ENCODE assay signal across 9 cellular contexts in the genomic region with DNA sequence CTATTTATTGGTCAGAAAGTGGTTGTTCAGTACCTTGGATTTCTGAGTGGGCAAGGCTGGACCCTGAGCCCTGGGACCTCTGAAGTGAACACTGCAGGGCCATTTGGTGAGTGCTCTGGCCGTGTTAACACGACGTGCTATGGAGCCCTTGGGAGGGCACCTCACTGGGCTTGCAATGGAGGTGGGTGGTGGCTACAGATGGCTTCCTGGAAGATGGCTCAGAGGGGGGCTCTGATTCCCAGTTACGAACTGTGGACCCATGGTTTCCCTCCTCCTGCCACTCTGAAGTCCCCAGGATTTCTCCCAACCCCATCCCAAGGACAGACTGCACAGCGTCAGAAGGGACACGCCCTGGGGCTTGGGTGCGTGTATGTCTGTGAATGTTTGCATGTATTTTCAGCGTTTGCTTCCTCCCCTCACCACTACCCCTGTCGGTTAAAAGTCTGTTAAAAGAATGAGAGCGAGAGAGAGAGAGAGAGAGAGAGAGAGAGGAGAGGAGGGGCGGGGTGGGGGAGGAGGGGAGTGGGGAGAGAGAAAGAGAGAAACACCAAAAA. TPM values are rescaled to one million over a fixed set of nuclear protein-coding genes. Genes with fewer than 3 reads are reported as not detected.
A peak's percentile ranks its signal among the peaks of the same experiment; 100 is the strongest.
DNase-seq lines count a peak whose midpoint lies in the region; ATAC-seq and TF ChIP-seq lines count a peak whose summit lies in the region.
"Had no signal": no experiment of that assay in that cellular context is flagged by ENCODE, and none has a peak within 500 bp of the region (broad histone marks: within the 10 kb centered on the region; RNA-seq: fewer than 3 reads in every experiment).

No MANE protein-coding gene starts in this region.

- intact Hi-C loops in cardiac septum (cut with DNase I) (no loop called here), psoas muscle (cut with DNase I) (no loop called here)

- H2BK5ac ChIP-seq in neuronal stem cell (ENCODE audit: low read length) = no peak overlapping the region

- no peak overlapping the region for H3K9ac ChIP-seq in neuronal stem cell (ENCODE audit: low read depth, low read length, poor library complexity)
- H3K9ac ChIP-seq: KMS-11 had no signal

- peaks cover 7 to 12% of the 10 kb centered on the region in 2 donors for H3K4me1 ChIP-seq in neuronal stem cell (ENCODE audit: control insufficient read depth in 2 of 2, insufficient read depth in 1 of 2, low read depth in 1 of 2, low read length in 2 of 2)
- no peaks in the 10 kb centered on the region for H3K4me1 ChIP-seq in psoas muscle

- no peak overlapping the region for H2BK120ac ChIP-seq in neuronal stem cell (ENCODE audit: low read depth, low read length)

- ATAC-seq in GM18909 (IDR thresholded peaks at IDR 0.05; ENCODE audit: poor library complexity, unreplicated experiment) = peak; percentile 46
- ATAC-seq in HG02759 (IDR thresholded peaks at IDR 0.05; ENCODE audit: unreplicated experiment) = peak; percentile 32
- ATAC-seq in psoas muscle = no peak

- H3K4me3 ChIP-seq in neuronal stem cell (ENCODE audit: low read length in 2 of 2) (no peak overlapping the region), psoas muscle (no peak overlapping the region)

- H2AFZ ChIP-seq in neuronal stem cell (ENCODE audit: low read length) = peak overlapping the region; percentile 34

- TF ChIP-seq CTCF in psoas muscle (IDR thresholded peaks at IDR 0.05) = no peak

- DNase-seq in RPMI8226 (peak; percentile 62), neuronal stem cell (ENCODE audit: low spot score) (no peak), cardiac septum (ENCODE audit: low spot score) (no peak), ecto neural progenitor cell (ENCODE audit: low spot score) (no peak), psoas muscle (no peak), putamen (ENCODE audit: low spot score) (no peak)

- no peak overlapping the region for H4K8ac ChIP-seq in neuronal stem cell (ENCODE audit: low read depth, low read length)

- H3K4ac ChIP-seq in neuronal stem cell (ENCODE audit: low read length) = no peak overlapping the region

- no peak overlapping the region for H3K23ac ChIP-seq in neuronal stem cell (ENCODE audit: low read depth, low read length, poor library complexity)

- H3K27ac ChIP-seq in neuronal stem cell (replicated peaks; ENCODE audit: low read length) (no peak overlapping the region), psoas muscle (no peak overlapping the region)
- H3K27ac ChIP-seq: KMS-11 had no signal

- H3K4me2 ChIP-seq in neuronal stem cell (ENCODE audit: insufficient read depth, low read length, poor library complexity, severe bottlenecking) = no peak overlapping the region
- H3K4me2 ChIP-seq: KMS-11 had no signal

- H4K91ac ChIP-seq in neuronal stem cell (ENCODE audit: low read depth, low read length, poor library complexity) = no peak overlapping the region

- no peak overlapping the region for H2BK12ac ChIP-seq in neuronal stem cell (ENCODE audit: low read length)

- peak overlapping the region; percentile 45 for H3K18ac ChIP-seq in neuronal stem cell (ENCODE audit: low read length)

- WGBS in neuronal stem cell (ENCODE audit: extremely low coverage in 2 of 2, insufficient read length in 2 of 2, insufficient replicate concordance in 1 of 2), 2 donors = no CpG with 5 or more reads among the region's 11 CpGs
- WGBS in psoas muscle, 3 donors = 62 to 71% (median 68%) methylated on average over 11 of the region's 11 CpGs

- H2AK5ac ChIP-seq in neuronal stem cell (ENCODE audit: low read depth, low read length) = no peak overlapping the region

- no peak overlapping the region for H3K14ac ChIP-seq in neuronal stem cell (ENCODE audit: low read length)

- H3K9me3 ChIP-seq in neuronal stem cell (replicated peaks in 1 of 2; ENCODE audit: control insufficient read depth in 2 of 2, insufficient read depth in 1 of 2, low read depth in 1 of 2, low read length in 2 of 2) (no peaks in the 10 kb centered on the region), psoas muscle (no peaks in the 10 kb centered on the region)

- no peak overlapping the region for H2BK15ac ChIP-seq in neuronal stem cell (ENCODE audit: low read length)

- no peaks in the 10 kb centered on the region for H3K27me3 ChIP-seq in neuronal stem cell (ENCODE audit: control insufficient read depth in 3 of 3, insufficient read depth in 3 of 3, low read depth in 1 of 3, low read length in 3 of 3)
- H3K27me3 ChIP-seq in psoas muscle (ENCODE audit: insufficient read depth in 3 of 3, low read length in 2 of 3) = peaks cover 0 to 5% (median 0%) of the 10 kb centered on the region in 3 donors

- H3K36me3 ChIP-seq in neuronal stem cell (replicated peaks in 1 of 2; ENCODE audit: control insufficient read depth in 2 of 2, insufficient read depth in 2 of 2, low read length in 2 of 2) = no peaks in the 10 kb centered on the region
- no peaks in the 10 kb centered on the region for H3K36me3 ChIP-seq in psoas muscle (ENCODE audit: insufficient read depth in 1 of 2, low read depth in 1 of 2)

- H3K79me1 ChIP-seq in neuronal stem cell (ENCODE audit: low read depth, low read length) = no peaks in the 10 kb centered on the region

RNA-seq across cellular contexts. Expression of a gene that starts 3.7 kb away (rescaled TPM):
- 1.4 TPM for polyA plus RNA-seq in neuronal stem cell (2013, experiment 1 of 2)
- polyA plus RNA-seq in neuronal stem cell (2013, experiment 2 of 2) = 0.91 TPM
- total RNA-seq in cardiac septum (0.78 TPM), psoas muscle (under 1 TPM in 3 of 4 donors, not detected in 1; 0.23 to 0.68 (median 0.30) TPM)
- under 1 TPM; 0.04 to 0.15 (median 0.13) TPM for polyA plus RNA-seq in psoas muscle

Comparison
In these comparisons a context has a peak if more than half of its experiments do, and no peak if none do; other contexts are left out.
1. ATAC-seq: peak in GM18909 (single experiment) and HG02759 (single experiment); none in psoas muscle (0 of 4).